Comparison of ENCODE assay signal across 19 cellular contexts in genomic region chr1:232428781-232429530, GRCh38.
DNase-seq lines count a peak whose midpoint lies in the region; ATAC-seq and TF ChIP-seq lines count a peak whose summit lies in the region.
"Had no signal": no experiment of that assay in that cellular context is flagged by ENCODE, and none has a peak within 500 bp of the region (broad histone marks: within the 10 kb centered on the region; RNA-seq: fewer than 3 reads in every experiment).

No MANE protein-coding gene starts in this region.

- H3K9me3 Mint-ChIP-seq in endothelial cell (ENCODE audit: unreplicated experiment) = no peaks in the 10 kb centered on the region
- H3K9me3 Mint-ChIP-seq: activated naive CD8-positive, alpha-beta T cell treated with anti-CD3 and anti-CD28 coated beads for 36 hours; GM23338; immature natural killer cell; stimulated activated memory B cell treated with anti-CD40 and anti-IgM and Interleukin-4, amounts not matched to agents 10 μg/mL and 1 μg/mL and 100 μg/mL, for 72 hours had no signal

- no peak overlapping the region for H3K4me3 ChIP-seq in AG09309 (ENCODE audit: control insufficient read depth, low read depth, low read length)
- H3K4me3 ChIP-seq: GM23338, prostate gland, SK-N-MC had no signal

- peaks cover 43% of the 10 kb centered on the region for H3K36me3 Mint-ChIP-seq in endothelial cell (ENCODE audit: low read depth, unreplicated experiment)
- H3K36me3 Mint-ChIP-seq: activated naive CD8-positive, alpha-beta T cell treated with anti-CD3 and anti-CD28 coated beads for 36 hours; immature natural killer cell; stimulated activated memory B cell treated with anti-CD40 and anti-IgM and Interleukin-4, amounts not matched to agents 10 μg/mL and 1 μg/mL and 100 μg/mL, for 72 hours had no signal

- H3K27me3 Mint-ChIP-seq in endothelial cell (ENCODE audit: unreplicated experiment) = peaks cover 6% of the 10 kb centered on the region
- H3K27me3 Mint-ChIP-seq: stimulated activated memory B cell treated with anti-CD40 and anti-IgM and Interleukin-4, amounts not matched to agents 10 μg/mL and 1 μg/mL and 100 μg/mL, for 72 hours had no signal

- TF ChIP-seq CTCF in AG09309 (IDR thresholded peaks at IDR 0.05; ENCODE audit: control insufficient read depth, insufficient read depth, low read depth, low read length, missing control alignments) (no peak), endothelial cell (IDR thresholded peaks at IDR 0.05; ENCODE audit: unreplicated experiment) (no peak)

- H3K4me3 Mint-ChIP-seq in endothelial cell (ENCODE audit: unreplicated experiment) = no peak overlapping the region
- H3K4me3 Mint-ChIP-seq: activated naive CD8-positive, alpha-beta T cell treated with anti-CD3 and anti-CD28 coated beads for 36 hours; GM23338; immature natural killer cell; stimulated activated memory B cell treated with anti-CD40 and anti-IgM and Interleukin-4, amounts not matched to agents 10 μg/mL and 1 μg/mL and 100 μg/mL, for 72 hours had no signal

- ATAC-seq in GM18907 (IDR thresholded peaks at IDR 0.05; ENCODE audit: unreplicated experiment) = no peak
- no peak for ATAC-seq in GM21786 (IDR thresholded peaks at IDR 0.05; ENCODE audit: unreplicated experiment)
- ATAC-seq: GM23338; stimulated activated memory B cell treated with anti-CD40 and anti-IgM and Interleukin-4, amounts not matched to agents 10 μg/mL and 1 μg/mL and 100 μg/mL, for 72 hours had no signal

- H3K27ac Mint-ChIP-seq in endothelial cell (ENCODE audit: unreplicated experiment) = peak overlapping the region; percentile 4
- H3K27ac Mint-ChIP-seq: activated naive CD8-positive, alpha-beta T cell treated with anti-CD3 and anti-CD28 coated beads for 36 hours; GM23338; immature natural killer cell; stimulated activated memory B cell treated with anti-CD40 and anti-IgM and Interleukin-4, amounts not matched to agents 10 μg/mL and 1 μg/mL and 100 μg/mL, for 72 hours had no signal

- DNase-seq in AG09309 (ENCODE audit: low read depth) (peak; percentile 42), NCI-H1930 (lab: John Stamatoyannopoulos, UW) (peak; percentile 36 to 66), endothelial cell (ENCODE audit: low spot score) (no peak), myocyte (ENCODE audit: low read depth) (peak; percentile 71), ureter (ENCODE audit: low spot score) (no peak), NCI-H226 (no peak)
- DNase-seq: activated CD4-positive, CD25-positive, alpha-beta regulatory T cell; activated naive CD8-positive, alpha-beta T cell treated with anti-CD3 and anti-CD28 coated beads for 36 hours; C1 segment of cervical spinal cord; dermis blood vessel endothelial cell; immature natural killer cell; NCI-H2171; stimulated activated CD4-positive, alpha-beta T cell treated with anti-CD3 and anti-CD28 coated beads, Interleukin-4, amount 100 ng/mL, for 24 hours had no signal

- no peaks in the 10 kb centered on the region for H3K4me1 Mint-ChIP-seq in endothelial cell (ENCODE audit: unreplicated experiment)
- H3K4me1 Mint-ChIP-seq: activated naive CD8-positive, alpha-beta T cell treated with anti-CD3 and anti-CD28 coated beads for 36 hours; stimulated activated memory B cell treated with anti-CD40 and anti-IgM and Interleukin-4, amounts not matched to agents 10 μg/mL and 1 μg/mL and 100 μg/mL, for 72 hours had no signal

Comparison
In these comparisons a context has a peak if more than half of its experiments do, and no peak if none do; other contexts are left out.
1. DNase-seq: peak in AG09309 (single experiment), NCI-H1930 (2 of 2) and myocyte (single experiment); none in endothelial cell (single experiment), ureter (single experiment) and NCI-H226 (single experiment).